15 cellular contexts compared by ENCODE assay signal in genomic region chr5:7209583-7210139, GRCh38.
DNase-seq lines count a peak whose midpoint lies in the region; ATAC-seq, FAIRE-seq and TF ChIP-seq lines count a peak whose summit lies in the region.
"Had no signal": no experiment of that assay in that cellular context is flagged by ENCODE, and none has a peak within 500 bp of the region (broad histone marks: within the 10 kb centered on the region; RNA-seq: fewer than 3 reads in every experiment).

No MANE protein-coding gene starts in this region.

- DNase-seq in COLO668 (lab: John Stamatoyannopoulos, UW; ENCODE audit: unreplicated experiment) (peak; percentile 12), NCI-H1105 treated with DMSO at 0.1 percent for 48 hours (lab: John Stamatoyannopoulos, UW) (peak; percentile 95), NCI-H774 (lab: John Stamatoyannopoulos, UW) (peak; percentile 54), left colon (peak in 1 of 2 donors; percentile 15), germinal center (ENCODE audit: low spot score) (no peak), GM12892 (ENCODE audit: insufficient read length) (no peak)
- DNase-seq: activated CD4-positive, alpha-beta T cell treated with anti-CD3 and anti-CD28 coated beads, Interleukin-2, amount 10 ng/mL, durations not matched to agents 24 days and 14 days; activated CD8-positive, alpha-beta memory T cell treated with anti-CD3 and anti-CD28 coated beads, Interleukin-2, amount 50 U/mL, for 4 hours; activated effector memory CD4-positive, alpha-beta T cell treated with Interleukin-2 at 50 U/mL for 16 hours; dorsolateral prefrontal cortex; erythroblast; H7; MM.1S had no signal

- intact Hi-C loops in left colon (cut with DNase I, micrococcal nuclease), result no loop called here

- FAIRE-seq in GM12892 (lab: Jason Lieb, UNC), result no peak

- TF ChIP-seq POLR2A in GM12892 (IDR thresholded peaks at IDR 0.05; ENCODE audit: low read depth, low read length), result no peak

- ATAC-seq in left colon (peak; percentile 88), GM21447 (IDR thresholded peaks at IDR 0.05; ENCODE audit: unreplicated experiment) (no peak), HG03095 (IDR thresholded peaks at IDR 0.05; ENCODE audit: unreplicated experiment) (no peak)

Comparison
In these comparisons a context has a peak if more than half of its experiments do, and no peak if none do; other contexts are left out.
1. DNase-seq: peak in COLO668 (single experiment), NCI-H1105 treated with DMSO at 0.1 percent for 48 hours (single experiment) and NCI-H774 (single experiment); none in germinal center (single experiment) and GM12892 (single experiment).